In genomic region chr2:178193496-178193822, GRCh38 we compare ENCODE assay signal across 8 cellular contexts. TPM values are rescaled to one million over a fixed set of nuclear protein-coding genes. Genes with fewer than 3 reads are reported as not detected.
DNase-seq lines count a peak whose midpoint lies in the region; ATAC-seq, FAIRE-seq and TF ChIP-seq lines count a peak whose summit lies in the region.

No MANE protein-coding gene starts in this region.

- peak overlapping the region; percentile 83 for H3K9ac ChIP-seq in neural cell (ENCODE audit: low read length)

- H4K20me1 ChIP-seq in neural cell (ENCODE audit: insufficient read depth) = no peaks in the 10 kb centered on the region

- FAIRE-seq in RCC 7860 (lab: Jason Lieb, UNC) = no peak
- no peak for FAIRE-seq in HTR-8/SVneo (lab: Jason Lieb, UNC)

- peak overlapping the region; percentile 38 for H2AFZ ChIP-seq in neural cell (ENCODE audit: low read depth, low read length)

- peak overlapping the region; percentile 64 to 96 (median 88) for H3K4me3 ChIP-seq in dorsolateral prefrontal cortex
- H3K4me3 ChIP-seq in neural cell (ENCODE audit: low read length) = peak overlapping the region; percentile 98

- H3K9me2 ChIP-seq in neural cell (ENCODE audit: insufficient read depth, low read length) = no peaks in the 10 kb centered on the region

- TF ChIP-seq CTCF in C4-2B (conservative IDR thresholded peaks at IDR 0.05) = no peak
- no peak for TF ChIP-seq CTCF in dorsolateral prefrontal cortex (IDR thresholded peaks at IDR 0.05 in 54 of 56, conservative IDR thresholded peaks at IDR 0.05 in 2 of 56; ENCODE audit: low read depth in 1 of 56, partially characterized antibody in 56 of 56)
- no peak for TF ChIP-seq CTCF in neural cell (IDR thresholded peaks at IDR 0.05; ENCODE audit: poor library complexity, severe bottlenecking)

- H3K79me2 ChIP-seq in neural cell (replicated peaks; ENCODE audit: insufficient read depth, low read length) = no peaks in the 10 kb centered on the region

- peak overlapping the region; percentile 30 for H3K4me2 ChIP-seq in neural cell (ENCODE audit: low read length)

- H3K9me3 ChIP-seq in neural cell (ENCODE audit: low read length) = no peaks in the 10 kb centered on the region

- DNase-seq in NCI-H146 treated with DMSO at 0.1 percent for 48 hours (lab: John Stamatoyannopoulos, UW; ENCODE audit: unreplicated experiment) = peak; percentile 57
- no peak for DNase-seq in dorsolateral prefrontal cortex
- DNase-seq in RCC 7860 (ENCODE audit: low spot score) = no peak
- DNase-seq in HTR-8/SVneo (ENCODE audit: insufficient read length, low spot score) = no peak

- H3K36me3 ChIP-seq in neural cell (ENCODE audit: insufficient read depth, low read length) = no peaks in the 10 kb centered on the region

- no peaks in the 10 kb centered on the region for H3F3A ChIP-seq in neural cell (ENCODE audit: insufficient read depth, low read length, poor library complexity, severe bottlenecking)

- H3K27ac ChIP-seq in C4-2B (peak overlapping the region; percentile 81), dorsolateral prefrontal cortex (peak overlapping the region in 47 of 59 donors; percentile 19 to 97 (median 85)), neural cell (ENCODE audit: low read length) (no peak overlapping the region)

- no peak for TF ChIP-seq EP300 in neural cell (conservative IDR thresholded peaks at IDR 0.05; ENCODE audit: poor library complexity, severe bottlenecking)

- H3K27me3 ChIP-seq in dorsolateral prefrontal cortex = no peaks in the 10 kb centered on the region
- peaks cover 26% of the 10 kb centered on the region for H3K27me3 ChIP-seq in neural cell (ENCODE audit: insufficient read depth, low read depth, low read length)

- no peak for TF ChIP-seq RAD21 in neural cell (conservative IDR thresholded peaks at IDR 0.05)

- intact Hi-C loops in dorsolateral prefrontal cortex (cut with DNase I) = loop anchor here (5.0 to 10.0 kb wide), 6 partner anchors 79 to 281 kb away; partner anchors contain the start of genes RBM45 (in 2 of the 2) and FKBP7 (in 1 of the 2)

- ATAC-seq in HG03175 (IDR thresholded peaks at IDR 0.05; ENCODE audit: unreplicated experiment) (no peak), HG02642 (IDR thresholded peaks at IDR 0.05; ENCODE audit: poor library complexity, unreplicated experiment) (no peak)

TF ChIP-seq in neural cell, 6 proteins besides CTCF, POLR2A, EP300 and RAD21:
- TF ChIP-seq EZH2 (IDR thresholded peaks at IDR 0.05; ENCODE audit: borderline replicate concordance, insufficient read depth, low read length, poor library complexity, severe bottlenecking) (no peak), POLR2AphosphoS5 (IDR thresholded peaks at IDR 0.05) (no peak), MXI1 (conservative IDR thresholded peaks at IDR 0.05; ENCODE audit: poor library complexity, severe bottlenecking) (no peak), REST (IDR thresholded peaks at IDR 0.05; ENCODE audit: borderline replicate concordance) (no peak), TAF1 (IDR thresholded peaks at IDR 0.05; ENCODE audit: low read depth) (no peak), SMC3 (conservative IDR thresholded peaks at IDR 0.05; ENCODE audit: poor library complexity) (no peak)

RNA-seq across cellular contexts. Expression of gene OSBPL6, which starts 0.9 kb away (rescaled TPM):
- total RNA-seq in dorsolateral prefrontal cortex = 10 to 100 TPM; 15.7 to 49.5 (median 36.0) TPM
- polyA plus RNA-seq in neural cell = 11.8 and 12.8 TPM in 2 replicates
- 14.1 and 18.4 TPM in 2 replicates for polyA minus RNA-seq in neural cell
